29 cellular contexts compared by ENCODE assay signal in the genomic region with DNA sequence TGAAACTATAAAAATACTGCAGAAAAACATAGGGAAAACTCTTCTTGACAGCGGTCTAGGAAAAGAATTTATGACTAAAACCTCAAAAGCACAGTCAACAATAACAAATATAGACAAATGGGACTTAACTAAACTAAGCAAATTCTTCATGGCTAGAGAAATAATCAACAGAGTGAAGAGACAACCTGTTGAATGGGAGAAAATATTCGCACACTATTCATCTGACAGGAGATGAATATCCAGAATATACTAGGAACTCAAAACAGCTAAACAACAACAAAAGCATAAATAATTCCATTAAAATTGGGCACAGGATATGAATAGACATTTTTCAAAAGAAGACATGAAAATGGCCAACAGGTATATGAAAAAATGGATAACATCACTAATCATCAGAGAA.
DNase-seq lines count a peak whose midpoint lies in the region; TF ChIP-seq lines count a peak whose summit lies in the region.
"Had no signal": no experiment of that assay in that cellular context is flagged by ENCODE, and none has a peak within 500 bp of the region (broad histone marks: within the 10 kb centered on the region; RNA-seq: fewer than 3 reads in every experiment).

No MANE protein-coding gene starts in this region.

- TF ChIP-seq CTCF in HEK293 (tag by site-specific recombination; IDR thresholded peaks at IDR 0.05) = no peak

- H3K9me3 ChIP-seq in HEK293 (ENCODE audit: control insufficient read depth, insufficient read depth, low read depth, low read length) = no peaks in the 10 kb centered on the region
- H3K9me3 ChIP-seq: A549; BE2C; BLaER1; BLaER1 treated with 17β-estradiol and CSF1 and Interleukin-3, amounts not matched to agents 10 nM and 100 nM; Caco-2 had no signal

- no peak for DNase-seq in activated T-helper 1 cell treated with anti-CD3 and anti-CD28 coated beads, Interleukin-12 subunit alpha, Interleukin-12 subunit beta, Interleukin-2, Interleukin-4 antibody, amounts not matched to agents 30 ng/mL and 10 ng/mL and 1 ng/mL, durations not matched to agents 14 hours and 24 hours and 36 hours (ENCODE audit: low spot score)
- DNase-seq: 8988T; ACHN; AML-193; BE2C; C1 segment of cervical spinal cord; Caco-2; Calu3; CD4-positive, alpha-beta memory T cell; CD4-positive, alpha-beta T cell; CD4-positive, CD25-positive, alpha-beta regulatory T cell; CD8-positive, alpha-beta memory T cell; CD8-positive, alpha-beta T cell; COR-L47; DMS 273 treated with DMSO at 0.1 percent for 48 hours; DMS153; DMS53; DMS79; DMS79 treated with DMSO at 0.1 percent for 48 hours; DND-41; EL had no signal

- H3K4me1 Mint-ChIP-seq in activated T-helper 1 cell treated with anti-CD3 and anti-CD28 coated beads, Interleukin-12 subunit alpha, Interleukin-12 subunit beta, Interleukin-2, Interleukin-4 antibody, amounts not matched to agents 30 ng/mL and 10 ng/mL and 1 ng/mL, durations not matched to agents 14 hours and 24 hours and 36 hours (ENCODE audit: low read depth) = no peaks in the 10 kb centered on the region
- H3K4me1 Mint-ChIP-seq: B cell; CD14-positive monocyte; CD4-positive, alpha-beta memory T cell; CD4-positive, CD25-positive, alpha-beta regulatory T cell; CD8-positive, alpha-beta memory T cell had no signal

- intact Hi-C loops in activated T-helper 1 cell treated with anti-CD3 and anti-CD28 coated beads, Interleukin-12 subunit alpha, Interleukin-12 subunit beta, Interleukin-2, Interleukin-4 antibody, amounts not matched to agents 30 ng/mL and 10 ng/mL and 1 ng/mL, durations not matched to agents 14 hours and 24 hours and 36 hours (cut with micrococcal nuclease) = no loop called here

- no peak overlapping the region for H3K27ac ChIP-seq in HEK293 (ENCODE audit: extremely low read depth, low read depth, low read length)
- H3K27ac ChIP-seq: 22Rv1; A549; BLaER1; BLaER1 treated with 17β-estradiol and CSF1 and Interleukin-3, amounts not matched to agents 10 nM and 100 nM; C4-2B had no signal

- H3K27me3 Mint-ChIP-seq in activated T-helper 1 cell treated with anti-CD3 and anti-CD28 coated beads, Interleukin-12 subunit alpha, Interleukin-12 subunit beta, Interleukin-2, Interleukin-4 antibody, amounts not matched to agents 30 ng/mL and 10 ng/mL and 1 ng/mL, durations not matched to agents 14 hours and 24 hours and 36 hours (ENCODE audit: insufficient read depth) = no peaks in the 10 kb centered on the region
- H3K27me3 Mint-ChIP-seq: B cell; CD4-positive, alpha-beta memory T cell; CD4-positive, alpha-beta T cell; CD4-positive, CD25-positive, alpha-beta regulatory T cell; CD8-positive, alpha-beta memory T cell had no signal

- peaks cover 13% of the 10 kb centered on the region for H3K9me3 Mint-ChIP-seq in activated T-helper 1 cell treated with anti-CD3 and anti-CD28 coated beads, Interleukin-12 subunit alpha, Interleukin-12 subunit beta, Interleukin-2, Interleukin-4 antibody, amounts not matched to agents 30 ng/mL and 10 ng/mL and 1 ng/mL, durations not matched to agents 14 hours and 24 hours and 36 hours

- no peak overlapping the region for H3K4me3 Mint-ChIP-seq in activated T-helper 1 cell treated with anti-CD3 and anti-CD28 coated beads, Interleukin-12 subunit alpha, Interleukin-12 subunit beta, Interleukin-2, Interleukin-4 antibody, amounts not matched to agents 30 ng/mL and 10 ng/mL and 1 ng/mL, durations not matched to agents 14 hours and 24 hours and 36 hours
- H3K4me3 Mint-ChIP-seq: B cell; CD14-positive monocyte; CD4-positive, alpha-beta memory T cell; CD4-positive, alpha-beta T cell; CD4-positive, CD25-positive, alpha-beta regulatory T cell; CD8-positive, alpha-beta memory T cell; CD8-positive, alpha-beta T cell had no signal

- no peaks in the 10 kb centered on the region for H3K4me1 ChIP-seq in HEK293 (ENCODE audit: control insufficient read depth, insufficient read depth, low read length)
- H3K4me1 ChIP-seq: A549; BE2C; BLaER1; BLaER1 treated with 17β-estradiol and CSF1 and Interleukin-3, amounts not matched to agents 10 nM and 100 nM; Caco-2 had no signal

- no peak overlapping the region for H3K27ac Mint-ChIP-seq in activated T-helper 1 cell treated with anti-CD3 and anti-CD28 coated beads, Interleukin-12 subunit alpha, Interleukin-12 subunit beta, Interleukin-2, Interleukin-4 antibody, amounts not matched to agents 30 ng/mL and 10 ng/mL and 1 ng/mL, durations not matched to agents 14 hours and 24 hours and 36 hours
- H3K27ac Mint-ChIP-seq: B cell; CD14-positive monocyte; CD4-positive, alpha-beta memory T cell; CD4-positive, alpha-beta T cell; CD4-positive, CD25-positive, alpha-beta regulatory T cell; CD8-positive, alpha-beta memory T cell; CD8-positive, alpha-beta T cell had no signal

- no peaks in the 10 kb centered on the region for H3K36me3 Mint-ChIP-seq in activated T-helper 1 cell treated with anti-CD3 and anti-CD28 coated beads, Interleukin-12 subunit alpha, Interleukin-12 subunit beta, Interleukin-2, Interleukin-4 antibody, amounts not matched to agents 30 ng/mL and 10 ng/mL and 1 ng/mL, durations not matched to agents 14 hours and 24 hours and 36 hours (ENCODE audit: low read depth)
- H3K36me3 Mint-ChIP-seq: CD14-positive monocyte; CD4-positive, alpha-beta memory T cell; CD4-positive, CD25-positive, alpha-beta regulatory T cell; CD8-positive, alpha-beta memory T cell; CD8-positive, alpha-beta T cell had no signal

- H3K4me3 ChIP-seq in HEK293 (ENCODE audit: low read depth, low read length) = no peak overlapping the region
- H3K4me3 ChIP-seq: A549; BLaER1; BLaER1 treated with 17β-estradiol and CSF1 and Interleukin-3, amounts not matched to agents 10 nM and 100 nM had no signal

- CTCF ChIA-PET in HEK293 (lab: Yijun Ruan, JAX) = no interaction called here

- POLR2A ChIA-PET in HEK293 (lab: Yijun Ruan, JAX) = no interaction called here

- H3K36me3 ChIP-seq in HEK293 (ENCODE audit: control insufficient read depth in 2 of 2, insufficient read depth in 1 of 2, low read length in 2 of 2) = no peaks in the 10 kb centered on the region
- H3K36me3 ChIP-seq: BE2C; BLaER1; BLaER1 treated with 17β-estradiol and CSF1 and Interleukin-3, amounts not matched to agents 10 nM and 100 nM had no signal

TF ChIP-seq in HEK293, 187 proteins besides CTCF, POLR2A, EP300 and RAD21:
- TF ChIP-seq ZNF777 (tag by site-specific recombination; IDR thresholded peaks at IDR 0.05; ENCODE audit: borderline replicate concordance) (no peak), SCRT1 (tag by site-specific recombination; IDR thresholded peaks at IDR 0.05; ENCODE audit: borderline replicate concordance) (peak; percentile 74; the same call in 1 of the 2 replicates), SCRT2 (tag by site-specific recombination; IDR thresholded peaks at IDR 0.05) (peak; percentile 72)
